9 cellular contexts compared by ENCODE assay signal in the genomic region with DNA sequence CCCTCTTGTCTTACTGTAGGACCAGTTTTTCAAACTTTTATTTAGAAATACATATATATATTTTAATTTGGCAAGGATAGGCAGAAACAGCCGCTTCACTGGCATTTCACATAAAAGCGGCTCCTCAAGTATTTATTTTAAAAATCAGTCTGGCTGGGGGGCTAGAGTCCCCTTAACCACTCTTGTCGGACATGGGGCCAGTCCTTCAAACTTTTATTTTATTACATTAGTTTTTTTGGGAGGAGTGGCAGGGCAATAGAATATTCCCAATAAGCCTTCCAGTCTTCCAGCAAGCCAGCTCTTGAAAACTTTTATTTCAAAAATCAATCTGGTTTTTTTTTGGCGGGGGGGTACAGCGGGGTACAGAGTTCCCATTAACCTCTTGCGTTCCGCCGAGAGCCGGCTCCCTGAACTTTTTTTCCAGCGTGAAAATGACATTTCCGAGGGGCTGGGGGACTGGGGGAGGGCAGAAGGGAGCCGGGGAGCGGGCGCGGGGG. TPM values are rescaled to one million over a fixed set of nuclear protein-coding genes. Genes with fewer than 3 reads are reported as not detected.
DNase-seq lines count a peak whose midpoint lies in the region; ATAC-seq, FAIRE-seq and TF ChIP-seq lines count a peak whose summit lies in the region.
"Had no signal": no experiment of that assay in that cellular context is flagged by ENCODE, and none has a peak within 500 bp of the region (broad histone marks: within the 10 kb centered on the region; RNA-seq: fewer than 3 reads in every experiment).

No MANE protein-coding gene starts in this region.

- peak overlapping the region; percentile 67 for H3K9ac ChIP-seq in astrocyte (ENCODE audit: low read length)

- peaks cover 0 to 32% (median 16%) of the 10 kb centered on the region in 9 donors for H3K4me1 ChIP-seq in heart right ventricle
- peaks cover 5% of the 10 kb centered on the region for H3K4me1 ChIP-seq in astrocyte (ENCODE audit: insufficient read depth, low read length)
- H3K4me1 ChIP-seq in left lung = peaks cover 9 to 24% of the 10 kb centered on the region in 2 donors
- H3K4me1 ChIP-seq in upper lobe of left lung = peaks cover 6 to 21% (median 14%) of the 10 kb centered on the region in 4 donors

- H3K27me3 ChIP-seq in heart right ventricle = peaks cover 0 to 12% (median 0%) of the 10 kb centered on the region in 7 donors
- peaks cover 2% of the 10 kb centered on the region for H3K27me3 ChIP-seq in astrocyte (ENCODE audit: insufficient read depth, low read length)
- H3K27me3 ChIP-seq in left lung = peaks cover 0 to 15% of the 10 kb centered on the region in 2 donors
- H3K27me3 ChIP-seq in upper lobe of left lung = no peaks in the 10 kb centered on the region

- ATAC-seq in heart right ventricle (no peak), left ventricle myocardium superior (no peak), left lung (no peak), upper lobe of left lung (ENCODE audit: low FRiP score in 2 of 2) (no peak)

- intact Hi-C loops in heart right ventricle (cut with DNase I) = loop anchor here in 5 of 10 donors (5.0 to 10.0 kb wide), 5 partner anchors 61 to 127 kb away; no protein-coding TSS in a partner anchor
- intact Hi-C loops in left ventricle myocardium superior (cut with micrococcal nuclease) = no loop called here
- intact Hi-C loops in left lung (cut with DNase I) = no loop called here

- H4K20me1 ChIP-seq in astrocyte (ENCODE audit: insufficient read depth, low read length) = peaks cover 7% of the 10 kb centered on the region

- no peak overlapping the region for H3K27ac Mint-ChIP-seq in astrocyte (ENCODE audit: unreplicated experiment)

- DNase-seq in heart right ventricle (no peak), left ventricle myocardium superior (no peak), astrocyte (ENCODE audit: low read depth) (no peak), left lung (no peak), upper lobe of left lung (no peak), HCEC 1CT (no peak), CD1c-positive myeloid dendritic cell (ENCODE audit: extremely low spot score) (no peak), AG20443 (ENCODE audit: low spot score) (no peak)
- DNase-seq: NK-92 treated with Interleukin-12 subunit alpha and Interleukin-12 subunit beta, amount 100 ng/mL, for 24 hours had no signal

- peak overlapping the region; percentile 80 for H3K4me2 ChIP-seq in astrocyte (ENCODE audit: low read length)

- peaks cover 40% of the 10 kb centered on the region for H3K79me2 ChIP-seq in astrocyte (ENCODE audit: insufficient read depth, low read length)

- H3K36me3 ChIP-seq in heart right ventricle = no peaks in the 10 kb centered on the region
- H3K36me3 ChIP-seq in astrocyte (ENCODE audit: insufficient read depth, low read length) = no peaks in the 10 kb centered on the region
- H3K36me3 ChIP-seq in left lung = no peaks in the 10 kb centered on the region
- H3K36me3 ChIP-seq in upper lobe of left lung = no peaks in the 10 kb centered on the region

- H3K27ac ChIP-seq in heart right ventricle (no peak overlapping the region), astrocyte (ENCODE audit: low read depth, low read length) (no peak overlapping the region), left lung (no peak overlapping the region), upper lobe of left lung (peak overlapping the region in 1 of 4 donors; percentile 73)

- TF ChIP-seq CTCF in heart right ventricle (IDR thresholded peaks at IDR 0.05) (no peak), astrocyte (IDR thresholded peaks at IDR 0.05; ENCODE audit: insufficient read depth, low read depth, low read length) (no peak), left lung (IDR thresholded peaks at IDR 0.05) (no peak), upper lobe of left lung (IDR thresholded peaks at IDR 0.05) (no peak)

- H3K4me1 Mint-ChIP-seq in astrocyte (ENCODE audit: low read depth, unreplicated experiment) = peaks cover 8% of the 10 kb centered on the region

- 16 to 18% methylated on average over 15 of the region's 15 CpGs for WGBS in heart right ventricle, 2 donors
- 12 to 13% methylated on average over 12 to 13 of the region's 15 CpGs for WGBS in upper lobe of left lung, 2 donors

- no peak for TF ChIP-seq EP300 in upper lobe of left lung (IDR thresholded peaks at IDR 0.05)

- H2AFZ ChIP-seq in astrocyte (ENCODE audit: low read depth, low read length) = peak overlapping the region; percentile 16

- TF ChIP-seq POLR2A in upper lobe of left lung (IDR thresholded peaks at IDR 0.05) = no peak

- peak overlapping the region; percentile 78 for H3K4me3 Mint-ChIP-seq in astrocyte (ENCODE audit: unreplicated experiment)

- H3K9me3 ChIP-seq in heart right ventricle (no peaks in the 10 kb centered on the region), astrocyte (ENCODE audit: insufficient read depth, low read depth, low read length) (no peaks in the 10 kb centered on the region), left lung (no peaks in the 10 kb centered on the region), upper lobe of left lung (no peaks in the 10 kb centered on the region)

- H3K9me3 Mint-ChIP-seq in astrocyte (ENCODE audit: unreplicated experiment) = no peaks in the 10 kb centered on the region

- FAIRE-seq in astrocyte (lab: Jason Lieb, UNC) = no peak

- no peaks in the 10 kb centered on the region for H3K36me3 Mint-ChIP-seq in astrocyte (ENCODE audit: low read depth, unreplicated experiment)

- H3K4me3 ChIP-seq in heart right ventricle (peak overlapping the region in 9 of 10 donors; percentile 24 to 45 (median 37)), astrocyte (ENCODE audit: insufficient read depth, low read depth, low read length) (peak overlapping the region; percentile 47), left lung (peak overlapping the region; percentile 2 to 31), upper lobe of left lung (peak overlapping the region in 3 of 4 donors; percentile 55 to 95 (median 60))

- H3K27me3 Mint-ChIP-seq in astrocyte (ENCODE audit: low read depth, unreplicated experiment) = peaks cover 25% of the 10 kb centered on the region

RNA-seq across cellular contexts. Expression of gene ZNF618, which starts 0.6 kb away (rescaled TPM):
- total RNA-seq in heart right ventricle (1 to 10 TPM; 1.1 to 2.5 (median 1.6) TPM), left ventricle myocardium superior (1.5 TPM), astrocyte (29.6 and 30.1 TPM in 2 replicates), left lung (10 to 100 TPM in 1 of 2 donors, 1 to 10 TPM in 1; 9.9 to 12.0 TPM), upper lobe of left lung (10 to 100 TPM in 3 of 6 donors, 1 to 10 TPM in 3; 3.2 to 11.6 (median 9.1) TPM)
- polyA plus RNA-seq in heart right ventricle = 1 to 10 TPM in 1 of 2 donors, under 1 TPM in 1; 0.59 to 1.1 TPM
